Comparison of ENCODE assay signal across 1 cellular context in genomic region chrX:110172215-110172614, GRCh38.
TF ChIP-seq lines count a peak whose summit lies in the region.

No MANE protein-coding gene starts in this region.

TF ChIP-seq in SK-N-SH, 30 proteins besides CTCF, POLR2A, EP300 and RAD21 (continued from another document):
- TF ChIP-seq PBX3 (IDR thresholded peaks at IDR 0.05) (no peak), TAF1 (IDR thresholded peaks at IDR 0.05; ENCODE audit: borderline replicate concordance, low read depth, low read length) (no peak), FOSL2 (IDR thresholded peaks at IDR 0.05; ENCODE audit: borderline replicate concordance, low read depth) (no peak)
TF ChIP-seq in SK-N-SH: peak in this region for 0.
